2 cellular contexts compared by ENCODE assay signal in genomic region chr10:93548376-93549071, GRCh38.
TF ChIP-seq lines count a peak whose summit lies in the region.

No MANE protein-coding gene starts in this region.

TF ChIP-seq in A549, 52 proteins besides CTCF, POLR2A, EP300 and RAD21:
- TF ChIP-seq FOSL2 (IDR thresholded peaks at IDR 0.05) (peak; percentile 53), FOSL2 (CRISPR knock-in tag; IDR thresholded peaks at IDR 0.05) (peak; percentile 90), GATA3 (IDR thresholded peaks at IDR 0.05; ENCODE audit: borderline replicate concordance) (peak; percentile 83; the same call in 1 of the 2 replicates), JUNB (IDR thresholded peaks at IDR 0.05) (peak; percentile 82), CEBPB (IDR thresholded peaks at IDR 0.05) (peak in 1 of 2 experiments; percentile 61; a peak in 2 of 4 replicates), RFX5 (IDR thresholded peaks at IDR 0.05) (no peak), MAFK (IDR thresholded peaks at IDR 0.05; ENCODE audit: partially characterized antibody) (no peak), MAX (IDR thresholded peaks at IDR 0.05) (peak; percentile 61; the same call in 1 of the 2 replicates), JUN (IDR thresholded peaks at IDR 0.05) (peak; percentile 48 to 54; a peak in 1 of 5 replicates)
TF ChIP-seq in A549: peak in this region for 6.

TF ChIP-seq in IMR-90, 13 proteins besides CTCF, POLR2A, EP300 and RAD21:
- TF ChIP-seq FOS (IDR thresholded peaks at IDR 0.05; ENCODE audit: low read depth, low read length) = 0 out of 2 replicates have a peak, but pooled peaks have one; percentile 9
- no peak for TF ChIP-seq ELK1 (IDR thresholded peaks at IDR 0.05; ENCODE audit: borderline replicate concordance, low read depth, low read length)
- no peak for TF ChIP-seq BHLHE40 (IDR thresholded peaks at IDR 0.05; ENCODE audit: low read depth, low read length)
